8 cellular contexts compared by ENCODE assay signal in the genomic region with DNA sequence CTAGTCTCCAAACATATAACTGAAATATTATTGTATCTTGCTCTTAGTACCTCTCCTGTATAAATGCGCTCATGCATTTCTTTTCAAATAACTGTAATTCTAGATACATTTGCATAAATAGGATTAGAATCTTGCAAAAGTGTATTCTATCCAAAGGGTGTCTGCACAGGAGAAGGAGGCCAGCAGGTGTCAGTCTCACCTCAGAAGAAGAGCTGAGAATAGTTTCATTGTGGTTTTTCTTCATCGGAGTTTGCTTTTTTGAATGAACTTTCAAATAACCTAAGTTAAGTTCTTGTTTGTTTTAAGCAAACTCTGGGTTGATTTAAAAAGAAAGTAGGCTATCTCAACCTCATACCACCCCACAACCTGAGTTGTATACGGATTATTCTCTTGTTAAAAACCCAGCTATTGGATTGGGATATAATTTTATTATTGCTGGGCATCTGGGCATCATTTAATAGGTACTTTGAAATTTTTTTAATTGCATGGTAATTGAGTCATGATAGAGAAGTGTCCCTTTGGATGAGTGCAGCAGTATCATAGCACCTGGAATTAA.
A peak's percentile ranks its signal among the peaks of the same experiment; 100 is the strongest.
DNase-seq lines count a peak whose midpoint lies in the region; ATAC-seq, FAIRE-seq and TF ChIP-seq lines count a peak whose summit lies in the region.

No MANE protein-coding gene starts in this region.

- no peak overlapping the region for H3K56ac ChIP-seq in H1 (replicated peaks; ENCODE audit: insufficient read length, low read depth, low read length)

- FAIRE-seq in H1 (lab: Jason Lieb, UNC): peak; percentile 90

- H3K4me3 ChIP-seq in H1 (ENCODE audit: extremely low read depth in 1 of 4, insufficient read depth in 2 of 4, low read depth in 3 of 4, low read length in 4 of 4): no peak overlapping the region

- no peak overlapping the region for H3K4me2 ChIP-seq in H1 (ENCODE audit: insufficient read depth in 1 of 2, low read depth in 2 of 2, low read length in 2 of 2)

- H3K27ac Mint-ChIP-seq in activated naive CD4-positive, alpha-beta T cell treated with anti-CD3 and anti-CD28 coated beads for 36 hours: no peak overlapping the region
- H3K27ac Mint-ChIP-seq in activated naive CD4-positive, alpha-beta T cell treated with anti-CD3 and anti-CD28 coated beads, Interleukin-2, amount 50 U/mL, for 72 hours: no peak overlapping the region

- H2BK12ac ChIP-seq in H1 (ENCODE audit: low read depth, low read length): no peak overlapping the region

- no peaks in the 10 kb centered on the region for H4K20me1 ChIP-seq in H1 (replicated peaks in 1 of 2; ENCODE audit: control insufficient read depth in 1 of 2, insufficient read depth in 2 of 2, low read length in 2 of 2)

- TF ChIP-seq RAD21 in H1 (IDR thresholded peaks at IDR 0.05 in 1 of 2, conservative IDR thresholded peaks at IDR 0.05 in 1 of 2; ENCODE audit: low read depth in 2 of 2, low read length in 2 of 2): peak; percentile 93 to 96

- no peak overlapping the region for H4K5ac ChIP-seq in H1 (ENCODE audit: insufficient read length, low read depth, low read length)

- H3K4me1 Mint-ChIP-seq in activated naive CD4-positive, alpha-beta T cell treated with anti-CD3 and anti-CD28 coated beads for 36 hours (ENCODE audit: low read depth): no peaks in the 10 kb centered on the region

- no peak overlapping the region for H4K8ac ChIP-seq in H1 (ENCODE audit: extremely low read depth, insufficient read depth, low read length)

- no peaks in the 10 kb centered on the region for H3K36me3 Mint-ChIP-seq in activated naive CD4-positive, alpha-beta T cell treated with anti-CD3 and anti-CD28 coated beads for 36 hours (ENCODE audit: low read depth)
- H3K36me3 Mint-ChIP-seq in activated naive CD4-positive, alpha-beta T cell treated with anti-CD3 and anti-CD28 coated beads, Interleukin-2, amount 50 U/mL, for 72 hours: no peaks in the 10 kb centered on the region

- H2BK5ac ChIP-seq in H1 (ENCODE audit: low read depth, low read length): no peak overlapping the region

- H2BK20ac ChIP-seq in H1 (ENCODE audit: low read length): no peak overlapping the region

- H2AFZ ChIP-seq in H1 (ENCODE audit: low read length): no peak overlapping the region

- H3K36me3 ChIP-seq in H1 (ENCODE audit: control insufficient read depth in 2 of 4, insufficient read depth in 4 of 4, low read length in 3 of 4): no peaks in the 10 kb centered on the region

- H3K27me3 Mint-ChIP-seq in activated naive CD4-positive, alpha-beta T cell treated with anti-CD3 and anti-CD28 coated beads for 36 hours (ENCODE audit: low read depth): peaks cover 2% of the 10 kb centered on the region

- no peak overlapping the region for H3K4ac ChIP-seq in H1 (replicated peaks; ENCODE audit: insufficient read length, low read depth, low read length)

- peak in 2 of 3 experiments; percentile 72 to 74; a peak in 3 of 4 replicates for TF ChIP-seq CTCF in H1 (IDR thresholded peaks at IDR 0.05; ENCODE audit: control extremely low read depth in 1 of 3, insufficient read depth in 1 of 3, low read depth in 1 of 3, low read length in 3 of 3)

- no peaks in the 10 kb centered on the region for H3K79me1 ChIP-seq in H1 (ENCODE audit: low read depth, low read length)

- CTCF ChIA-PET in activated naive CD4-positive, alpha-beta T cell treated with anti-CD3 and anti-CD28 coated beads for 36 hours (lab: Charles Lee): interaction anchor here (0.5 to 1.5 kb wide), 3 partner anchors 8 to 154 kb away, joined by 3 to 4 read pairs (median 4); no protein-coding TSS in a partner anchor
- CTCF ChIA-PET in H1 (lab: Charles Lee; ENCODE audit: partially characterized antibody): interaction anchor here (0.6 to 5.7 kb wide), 55 partner anchors 9 to 1253 kb away, joined by 3 to 100 read pairs (median 4); no protein-coding TSS in a partner anchor

- no peak for ATAC-seq in activated naive CD4-positive, alpha-beta T cell treated with anti-CD3 and anti-CD28 coated beads, Interleukin-2, amount 50 U/mL, for 72 hours
- ATAC-seq in HG03175 (IDR thresholded peaks at IDR 0.05; ENCODE audit: unreplicated experiment): peak; percentile 67

- POLR2A ChIA-PET in H1 (lab: Charles Lee; ENCODE audit: partially characterized antibody): interaction anchor here (1.4 kb wide), 1 partner anchor 26 kb away, joined by 3 read pairs; no protein-coding TSS in a partner anchor

- H2BK120ac ChIP-seq in H1 (replicated peaks; ENCODE audit: low read depth, low read length): no peak overlapping the region

- H3K27ac ChIP-seq in H1 (ENCODE audit: low read depth, low read length): no peak overlapping the region

- no peak overlapping the region for H3K23ac ChIP-seq in H1 (ENCODE audit: insufficient read length)

- peaks cover 0 to 7% (median under 1%) of the 10 kb centered on the region in 4 experiments; a peak in 3 of 7 replicates for H3K4me1 ChIP-seq in H1 (replicated peaks in 1 of 4; ENCODE audit: control insufficient read depth in 3 of 4, insufficient read depth in 4 of 4, low read length in 3 of 4)

- no peak overlapping the region for H4K91ac ChIP-seq in H1 (replicated peaks; ENCODE audit: insufficient read length, low read length)

- no peak overlapping the region for H3K18ac ChIP-seq in H1 (ENCODE audit: extremely low read depth, low read length)

- no peak overlapping the region for H2BK15ac ChIP-seq in H1 (ENCODE audit: low read length)

- no peaks in the 10 kb centered on the region for H3K23me2 ChIP-seq in H1 (ENCODE audit: low read depth, low read length)

- no peak overlapping the region for H3K4me3 Mint-ChIP-seq in activated naive CD4-positive, alpha-beta T cell treated with anti-CD3 and anti-CD28 coated beads for 36 hours

- H3K27me3 ChIP-seq in H1 (replicated peaks in 1 of 4; ENCODE audit: control insufficient read depth in 3 of 4, extremely low read depth in 1 of 4, insufficient read depth in 3 of 4, low read length in 3 of 4): no peaks in the 10 kb centered on the region

- no peak overlapping the region for H3K14ac ChIP-seq in H1 (ENCODE audit: insufficient read length)

- 42% methylated on average over 3 of the region's 3 CpGs; no CpG with 5 or more reads in 1 of the 2 experiments for WGBS in H1 (ENCODE audit: extremely low coverage in 1 of 2, insufficient coverage in 1 of 2, insufficient read length in 1 of 2, insufficient replicate concordance in 2 of 2, low coverage in 1 of 2, low lambda C conversion rate in 2 of 2, missing lambda C conversion rate in 1 of 2), 2 experiments

- TF ChIP-seq POLR2A in H1 (IDR thresholded peaks at IDR 0.05; ENCODE audit: control extremely low read depth in 1 of 2, low read depth in 2 of 2, low read length in 2 of 2): no peak

- H3K9me3 Mint-ChIP-seq in activated naive CD4-positive, alpha-beta T cell treated with anti-CD3 and anti-CD28 coated beads for 36 hours: no peaks in the 10 kb centered on the region
- no peaks in the 10 kb centered on the region for H3K9me3 Mint-ChIP-seq in activated naive CD4-positive, alpha-beta T cell treated with anti-CD3 and anti-CD28 coated beads, Interleukin-2, amount 50 U/mL, for 72 hours

- TF ChIP-seq EP300 in H1 (IDR thresholded peaks at IDR 0.05; ENCODE audit: borderline replicate concordance in 1 of 2, low read depth in 2 of 2, low read length in 2 of 2): no peak

- intact Hi-C loops in activated naive CD4-positive, alpha-beta T cell treated with anti-CD3 and anti-CD28 coated beads for 36 hours (cut with micrococcal nuclease): loop anchor here (10.0 kb wide), 1 partner anchor 279 kb away; no protein-coding TSS in a partner anchor

- no peak overlapping the region for H3K9ac ChIP-seq in H1 (replicated peaks in 1 of 4; ENCODE audit: extremely low read depth in 1 of 4, low read depth in 3 of 4, low read length in 3 of 4)

- no peak overlapping the region for H2AK5ac ChIP-seq in H1 (ENCODE audit: low read depth, low read length)

- H3K79me2 ChIP-seq in H1 (ENCODE audit: control insufficient read depth in 1 of 2, insufficient read depth in 2 of 2, low read length in 2 of 2): no peaks in the 10 kb centered on the region

- peak; percentile 44 for DNase-seq in activated naive CD4-positive, alpha-beta T cell treated with anti-CD3 and anti-CD28 coated beads for 36 hours
- DNase-seq in activated naive CD4-positive, alpha-beta T cell treated with anti-CD3 and anti-CD28 coated beads, Interleukin-2, amount 50 U/mL, for 72 hours (ENCODE audit: low spot score in 2 of 2): no peak
- DNase-seq in NOMO-1 treated with DMSO at 0.1 percent for 48 hours (lab: John Stamatoyannopoulos, UW; ENCODE audit: unreplicated experiment) (peak; percentile 67), H1 (ENCODE audit: low read depth in 1 of 2, low spot score in 2 of 2) (no peak), midbrain (lab: John Stamatoyannopoulos, UW) (peak; percentile 28), GM19238 (ENCODE audit: insufficient read length, low spot score) (no peak), GOT3 (lab: John Stamatoyannopoulos, UW) (no peak)

- no peaks in the 10 kb centered on the region for H3K9me3 ChIP-seq in H1 (ENCODE audit: insufficient read depth in 2 of 2, low read depth in 1 of 2, low read length in 1 of 2)

TF ChIP-seq in H1, 55 proteins besides CTCF, POLR2A, EP300 and RAD21:
- TF ChIP-seq EGR1 (IDR thresholded peaks at IDR 0.05; ENCODE audit: borderline replicate concordance, low read depth, low read length) (no peak), RNF2 (IDR thresholded peaks at IDR 0.05; ENCODE audit: borderline replicate concordance, low read depth, low read length, missing control alignments, poor library complexity, severe bottlenecking) (no peak)

Comparison
In these comparisons a context has a peak if more than half of its experiments do, and no peak if none do; other contexts are left out.
1. DNase-seq: peak in activated naive CD4-positive, alpha-beta T cell treated with anti-CD3 and anti-CD28 coated beads for 36 hours (single experiment), NOMO-1 treated with DMSO at 0.1 percent for 48 hours (single experiment) and midbrain (single experiment); none in activated naive CD4-positive, alpha-beta T cell treated with anti-CD3 and anti-CD28 coated beads, Interleukin-2, amount 50 U/mL, for 72 hours (0 of 2), H1 (0 of 2), GM19238 (single experiment) and GOT3 (single experiment).